8 cellular contexts compared by ENCODE assay signal in the genomic region with DNA sequence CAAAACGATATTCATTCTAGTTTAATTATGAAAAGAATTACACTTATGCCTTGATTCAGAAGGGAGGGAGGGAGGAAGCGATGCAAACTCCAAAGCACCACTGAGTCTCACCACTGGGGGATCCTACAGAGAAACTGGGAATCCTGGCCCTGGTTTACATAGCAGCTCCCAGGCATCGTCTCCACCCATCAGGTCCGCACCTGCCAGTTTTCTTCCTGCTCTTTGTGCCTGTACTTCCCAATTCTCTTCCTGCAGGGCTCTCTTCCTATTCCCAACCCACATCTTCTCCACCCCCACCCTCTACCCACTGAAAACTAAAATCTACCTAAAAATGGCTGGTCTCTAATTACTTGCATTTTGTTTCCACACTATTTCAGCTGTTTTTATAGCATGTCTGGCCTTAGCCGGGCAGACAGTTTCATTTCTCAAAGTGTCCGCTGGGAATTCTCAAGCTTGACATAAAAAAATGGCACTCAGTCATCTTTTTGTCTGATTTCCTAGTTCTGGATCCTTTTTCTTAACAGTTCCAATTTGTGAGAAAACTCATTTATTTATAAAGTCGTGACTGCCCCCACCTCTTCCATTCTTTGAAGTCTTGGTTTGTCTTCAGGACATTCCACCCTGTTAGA. TPM values are rescaled to one million over a fixed set of nuclear protein-coding genes. Genes with fewer than 3 reads are reported as not detected.
DNase-seq lines count a peak whose midpoint lies in the region; ATAC-seq and TF ChIP-seq lines count a peak whose summit lies in the region.

No MANE protein-coding gene starts in this region.

- H3K79me2 ChIP-seq in neural progenitor cell (ENCODE audit: low read depth), result peaks cover 24% of the 10 kb centered on the region

- no peaks in the 10 kb centered on the region for H3K27me3 ChIP-seq in neural progenitor cell

- H4K20me1 ChIP-seq in neural progenitor cell (ENCODE audit: low read depth), result peaks cover 3% of the 10 kb centered on the region

- peak; percentile 49 for TF ChIP-seq CTCF in neural progenitor cell (IDR thresholded peaks at IDR 0.05)

- H3K4me1 ChIP-seq in neural progenitor cell, result peaks cover 10% of the 10 kb centered on the region

- no peak overlapping the region for H3K27ac Mint-ChIP-seq in neural progenitor cell

- no peaks in the 10 kb centered on the region for H3K36me3 ChIP-seq in neural progenitor cell

- H3K27ac ChIP-seq in neural progenitor cell, result no peak overlapping the region

- H3K4me2 ChIP-seq in neural progenitor cell, result peak overlapping the region; percentile 77

- no peak for ATAC-seq in HG02840 (IDR thresholded peaks at IDR 0.05; ENCODE audit: low FRiP score, unreplicated experiment)

- H3K4me1 Mint-ChIP-seq in neural progenitor cell, result peaks cover 28% of the 10 kb centered on the region

- H3K9me3 Mint-ChIP-seq in neural progenitor cell, result no peaks in the 10 kb centered on the region

- peaks cover 8% of the 10 kb centered on the region for H3K36me3 Mint-ChIP-seq in neural progenitor cell

- H2AFZ ChIP-seq in neural progenitor cell (replicated peaks), result no peak overlapping the region

- H3F3A ChIP-seq in neural progenitor cell (ENCODE audit: low read depth), result peaks cover 3% of the 10 kb centered on the region

- no peak overlapping the region for H3K9ac ChIP-seq in neural progenitor cell

- DNase-seq in NCI-H524 (lab: John Stamatoyannopoulos, UW), result peak; percentile 16 to 54
- DNase-seq in NCI-H524 treated with DMSO at 0.1 percent for 48 hours (lab: John Stamatoyannopoulos, UW), result no peak
- DNase-seq in NCI-H510A treated with DMSO at 0.1 percent for 48 hours (lab: John Stamatoyannopoulos, UW), result peak; percentile 65
- DNase-seq in dedifferentiated amniotic fluid mesenchymal stem cell (ENCODE audit: extremely low spot score), result peak; percentile 30
- peak; percentile 65 for DNase-seq in neural progenitor cell (ENCODE audit: low spot score)
- DNase-seq in NCI-H1436 (lab: John Stamatoyannopoulos, UW), result no peak
- DNase-seq in 8988T, result no peak

- peak overlapping the region; percentile 90 for H3K4me3 Mint-ChIP-seq in neural progenitor cell

- H3K4me3 ChIP-seq in neural progenitor cell, result peak overlapping the region; percentile 78

- H3K9me3 ChIP-seq in neural progenitor cell (ENCODE audit: low read depth), result no peaks in the 10 kb centered on the region

- H3K27me3 Mint-ChIP-seq in neural progenitor cell (ENCODE audit: insufficient read depth, low read depth), result peaks cover 4% of the 10 kb centered on the region

RNA-seq across cellular contexts. Expression of gene TNIP1, which starts 1.6 kb away (rescaled TPM):
- total RNA-seq in neural progenitor cell (ENCODE audit: low replicate concordance), result 33.5 and 49.7 TPM in 2 replicates

Comparison
In these comparisons a context has a peak if more than half of its experiments do, and no peak if none do; other contexts are left out.
1. DNase-seq: peak in NCI-H524 (2 of 2), NCI-H510A treated with DMSO at 0.1 percent for 48 hours (single experiment), dedifferentiated amniotic fluid mesenchymal stem cell (single experiment) and neural progenitor cell (single experiment); none in NCI-H524 treated with DMSO at 0.1 percent for 48 hours (single experiment), NCI-H1436 (single experiment) and 8988T (single experiment).